Comparison of ENCODE assay signal across 10 cellular contexts in genomic region chr19:4390862-4391693, GRCh38. TPM values are rescaled to one million over a fixed set of nuclear protein-coding genes. Genes with fewer than 3 reads are reported as not detected.
DNase-seq lines count a peak whose midpoint lies in the region; TF ChIP-seq lines count a peak whose summit lies in the region.
"Had no signal": no experiment of that assay in that cellular context is flagged by ENCODE, and none has a peak within 500 bp of the region (broad histone marks: within the 10 kb centered on the region; RNA-seq: fewer than 3 reads in every experiment).

No MANE protein-coding gene starts in this region.

- no peaks in the 10 kb centered on the region for H3K9me3 ChIP-seq in thymus (ENCODE audit: control insufficient read depth)

- peaks cover 62% of the 10 kb centered on the region for H3K4me1 Mint-ChIP-seq in activated CD4-positive, alpha-beta T cell treated with anti-CD3 and anti-CD28 coated beads, Interleukin-2, amount 10 ng/mL, durations not matched to agents 7 days and 5 days
- H3K4me1 Mint-ChIP-seq in Calu3 (ENCODE audit: low read depth, unreplicated experiment) = peaks cover 22% of the 10 kb centered on the region

- H3K27ac Mint-ChIP-seq in activated CD4-positive, alpha-beta T cell treated with anti-CD3 and anti-CD28 coated beads, Interleukin-2, amount 10 ng/mL, durations not matched to agents 7 days and 5 days = peak overlapping the region; percentile 78
- no peak overlapping the region for H3K27ac Mint-ChIP-seq in Calu3 (ENCODE audit: unreplicated experiment)
- H3K27ac Mint-ChIP-seq: activated B cell treated with CpG ODN at 0.5 μM for 24 hours had no signal

- peak overlapping the region; percentile 60 for H3K27ac ChIP-seq in cingulate gyrus (ENCODE audit: low read depth, low read length)
- peak overlapping the region; percentile 53 for H3K27ac ChIP-seq in thymus (ENCODE audit: low read depth)

- in situ Hi-C loops in KBM-7 (cut with MboI; ENCODE audit: low pct_unique_long_range_greater_than_20kb, low sequenced_read_pairs) = no loop called here

- H3K4me1 ChIP-seq in thymus (ENCODE audit: control insufficient read depth, insufficient read depth, low read length) = peaks cover 7% of the 10 kb centered on the region

- H3K27me3 Mint-ChIP-seq in activated CD4-positive, alpha-beta T cell treated with anti-CD3 and anti-CD28 coated beads, Interleukin-2, amount 10 ng/mL, durations not matched to agents 7 days and 5 days = no peaks in the 10 kb centered on the region
- H3K27me3 Mint-ChIP-seq in Calu3 (ENCODE audit: unreplicated experiment) = no peaks in the 10 kb centered on the region
- H3K27me3 Mint-ChIP-seq: activated B cell treated with CpG ODN at 0.5 μM for 24 hours; CD4-positive, CD25-positive, alpha-beta regulatory T cell had no signal

- H3K4me3 Mint-ChIP-seq in activated CD4-positive, alpha-beta T cell treated with anti-CD3 and anti-CD28 coated beads, Interleukin-2, amount 10 ng/mL, durations not matched to agents 7 days and 5 days = no peak overlapping the region
- no peak overlapping the region for H3K4me3 Mint-ChIP-seq in Calu3 (ENCODE audit: low read depth, unreplicated experiment)
- H3K4me3 Mint-ChIP-seq: activated B cell treated with CpG ODN at 0.5 μM for 24 hours; CD4-positive, CD25-positive, alpha-beta regulatory T cell had no signal

- H3K4me3 ChIP-seq in thymus (ENCODE audit: low read length) = no peak overlapping the region

- H3K9me3 Mint-ChIP-seq in activated CD4-positive, alpha-beta T cell treated with anti-CD3 and anti-CD28 coated beads, Interleukin-2, amount 10 ng/mL, durations not matched to agents 7 days and 5 days = no peaks in the 10 kb centered on the region
- H3K9me3 Mint-ChIP-seq in Calu3 (ENCODE audit: low read depth, unreplicated experiment) = no peaks in the 10 kb centered on the region
- H3K9me3 Mint-ChIP-seq: activated B cell treated with CpG ODN at 0.5 μM for 24 hours; CD4-positive, CD25-positive, alpha-beta regulatory T cell had no signal

- TF ChIP-seq CTCF in Calu3 (IDR thresholded peaks at IDR 0.05; ENCODE audit: unreplicated experiment) = no peak

- POLR2A ChIA-PET in activated CD4-positive, alpha-beta T cell treated with anti-CD3 and anti-CD28 coated beads, Interleukin-2, amount 10 ng/mL, durations not matched to agents 7 days and 5 days (lab: Charles Lee) = no interaction called here

- H3K27me3 ChIP-seq in thymus (ENCODE audit: control insufficient read depth, insufficient read depth) = no peaks in the 10 kb centered on the region

- H3K36me3 Mint-ChIP-seq in activated CD4-positive, alpha-beta T cell treated with anti-CD3 and anti-CD28 coated beads, Interleukin-2, amount 10 ng/mL, durations not matched to agents 7 days and 5 days (ENCODE audit: low read depth) = peaks cover 31% of the 10 kb centered on the region
- peaks cover 9% of the 10 kb centered on the region for H3K36me3 Mint-ChIP-seq in Calu3 (ENCODE audit: insufficient read depth, unreplicated experiment)

- H3K36me3 ChIP-seq in thymus (ENCODE audit: control insufficient read depth, insufficient read depth) = peaks cover 25% of the 10 kb centered on the region

- 87% methylated on average over 23 of the region's 23 CpGs for WGBS in thymus

- intact Hi-C loops in Calu3 (cut with micrococcal nuclease; ENCODE audit: unreplicated experiment) = no loop called here

- BruUV-seq in Calu3 (replicated peaks; lab: Mats Ljungman, UMichigan) = no TSS peak

- DNase-seq in activated CD4-positive, alpha-beta T cell treated with anti-CD3 and anti-CD28 coated beads, Interleukin-2, amount 10 ng/mL, durations not matched to agents 7 days and 5 days = no peak
- no peak for DNase-seq in activated CD4-positive, alpha-beta T cell treated with anti-CD3 and anti-CD28 coated beads for 1 hour
- DNase-seq in lung microvascular endothelial cell (ENCODE audit: low read depth in 2 of 2) (peak; percentile 44 to 60), COLO829 (ENCODE audit: low spot score) (no peak), Calu3 (no peak), KBM-7 (no peak)
- DNase-seq: activated B cell treated with CpG ODN at 0.5 μM for 24 hours; CD4-positive, CD25-positive, alpha-beta regulatory T cell had no signal

- CTCF ChIA-PET in activated CD4-positive, alpha-beta T cell treated with anti-CD3 and anti-CD28 coated beads, Interleukin-2, amount 10 ng/mL, durations not matched to agents 7 days and 5 days (lab: Charles Lee) = interaction anchor here (2.3 kb wide), 1 partner anchor 10 kb away, joined by 17 read pairs; the partner anchor contains the start of genes CHAF1A and SH3GL1
- CTCF ChIA-PET in Calu3 (lab: Charles Lee) = no interaction called here

RNA-seq across cellular contexts. Expression of gene SH3GL1, which starts 9.3 kb away (rescaled TPM):
- 10 to 100 TPM; 67.7 to 68.2 TPM for total RNA-seq in activated CD4-positive, alpha-beta T cell treated with anti-CD3 and anti-CD28 coated beads, Interleukin-2, amount 10 ng/mL, durations not matched to agents 7 days and 5 days
- total RNA-seq in lung microvascular endothelial cell = 41.9 and 44.9 TPM in 2 replicates
- 40.6 TPM for polyA plus RNA-seq in thymus
- total RNA-seq in Calu3 (2022) = 40.7 and 42.0 TPM in 2 replicates

RNA-seq across cellular contexts. Expression of gene CHAF1A, which starts 11.4 kb away (rescaled TPM):
- 10 to 100 TPM; 77.1 to 83.7 TPM for total RNA-seq in activated CD4-positive, alpha-beta T cell treated with anti-CD3 and anti-CD28 coated beads, Interleukin-2, amount 10 ng/mL, durations not matched to agents 7 days and 5 days
- total RNA-seq in lung microvascular endothelial cell (3.6 and 7.8 TPM in 2 replicates), Calu3 (2022) (37.2 and 43.3 TPM in 2 replicates)
- polyA plus RNA-seq in thymus = 3.5 TPM

RNA-seq across cellular contexts. Expression of gene MPND, which starts 47.7 kb away (rescaled TPM):
- total RNA-seq in activated CD4-positive, alpha-beta T cell treated with anti-CD3 and anti-CD28 coated beads, Interleukin-2, amount 10 ng/mL, durations not matched to agents 7 days and 5 days = 10 to 100 TPM; 21.2 to 28.1 TPM
- 5.2 and 7.7 TPM in 2 replicates for total RNA-seq in lung microvascular endothelial cell
- 16.9 TPM for polyA plus RNA-seq in thymus
- total RNA-seq in Calu3 (2022) = 15.3 and 21.1 TPM in 2 replicates

RNA-seq across cellular contexts. Expression of gene STAP2, which starts 52.5 kb away (rescaled TPM):
- 10 to 100 TPM; 10.4 to 11.9 TPM for total RNA-seq in activated CD4-positive, alpha-beta T cell treated with anti-CD3 and anti-CD28 coated beads, Interleukin-2, amount 10 ng/mL, durations not matched to agents 7 days and 5 days
- 28.8 and 36.1 TPM in 2 replicates for total RNA-seq in lung microvascular endothelial cell
- 21.3 TPM for polyA plus RNA-seq in thymus
- total RNA-seq in Calu3 (2022) = 28.7 and 30.5 TPM in 2 replicates

Comparison
In these comparisons a context has a peak if more than half of its experiments do, and no peak if none do; other contexts are left out.
1. DNase-seq: peak in lung microvascular endothelial cell (2 of 2); none in activated CD4-positive, alpha-beta T cell treated with anti-CD3 and anti-CD28 coated beads, Interleukin-2, amount 10 ng/mL, durations not matched to agents 7 days and 5 days (single experiment), activated CD4-positive, alpha-beta T cell treated with anti-CD3 and anti-CD28 coated beads for 1 hour (single experiment), COLO829 (single experiment), Calu3 (single experiment) and KBM-7 (single experiment).